9 cellular contexts compared by ENCODE assay signal in genomic region chr11:64859542-64860414, GRCh38. TPM values are rescaled to one million over a fixed set of nuclear protein-coding genes. Genes with fewer than 3 reads are reported as not detected.
DNase-seq lines count a peak whose midpoint lies in the region; ATAC-seq and TF ChIP-seq lines count a peak whose summit lies in the region.
"Had no signal": no experiment of that assay in that cellular context is flagged by ENCODE, and none has a peak within 500 bp of the region (broad histone marks: within the 10 kb centered on the region; RNA-seq: fewer than 3 reads in every experiment).

No MANE protein-coding gene starts in this region.

- H3K4me3 ChIP-seq in OCI-LY1 (ENCODE audit: low read depth, low read length, poor library complexity, severe bottlenecking) (peak overlapping the region; percentile 24), colonic mucosa (no peak overlapping the region), stomach smooth muscle (ENCODE audit: low read length in 2 of 2) (no peak overlapping the region), Caco-2 (ENCODE audit: low read depth, low read length) (no peak overlapping the region)

- H3K9me3 Mint-ChIP-seq in Caco-2 (ENCODE audit: unreplicated experiment): no peaks in the 10 kb centered on the region

- intact Hi-C loops in colonic mucosa (cut with DNase I) (no loop called here), posterior vena cava (cut with DNase I) (no loop called here), Caco-2 (cut with micrococcal nuclease; ENCODE audit: unreplicated experiment) (no loop called here)

- H4K20me1 ChIP-seq in OCI-LY1 (ENCODE audit: insufficient read depth, low read length): no peaks in the 10 kb centered on the region

- H3K27me3 ChIP-seq in OCI-LY1 (ENCODE audit: insufficient read depth, low read length) (no peaks in the 10 kb centered on the region), colonic mucosa (no peaks in the 10 kb centered on the region), stomach smooth muscle (ENCODE audit: control insufficient read depth in 1 of 2, insufficient read depth in 2 of 2, low read length in 2 of 2) (no peaks in the 10 kb centered on the region), Caco-2 (replicated peaks; ENCODE audit: control insufficient read depth, insufficient read depth, low read length) (no peaks in the 10 kb centered on the region)

- H3K9me3 ChIP-seq in OCI-LY1 (ENCODE audit: low read length): no peaks in the 10 kb centered on the region
- no peaks in the 10 kb centered on the region for H3K9me3 ChIP-seq in colonic mucosa
- peaks cover 0 to 3% of the 10 kb centered on the region in 2 donors for H3K9me3 ChIP-seq in stomach smooth muscle (ENCODE audit: control insufficient read depth in 2 of 2, low read length in 2 of 2)
- no peaks in the 10 kb centered on the region for H3K9me3 ChIP-seq in Caco-2

- no peak overlapping the region for H2AFZ ChIP-seq in OCI-LY1 (ENCODE audit: low read length)

- CTCF ChIA-PET in Caco-2 (lab: Charles Lee): interaction anchor here (0.7 kb wide), 1 partner anchor 16 kb away, joined by 3 read pairs; no protein-coding TSS in a partner anchor

- H3K4me1 ChIP-seq in OCI-LY1 (ENCODE audit: insufficient read depth, low read length, severe bottlenecking): peaks cover 80% of the 10 kb centered on the region
- peaks cover 48% of the 10 kb centered on the region for H3K4me1 ChIP-seq in colonic mucosa
- peaks cover 73% of the 10 kb centered on the region for H3K4me1 ChIP-seq in stomach smooth muscle (ENCODE audit: control insufficient read depth, insufficient read depth, low read length)
- H3K4me1 ChIP-seq in Caco-2: peaks cover 57% of the 10 kb centered on the region

- peaks cover 10% of the 10 kb centered on the region; the same call in 1 of the 2 replicates for H3F3A ChIP-seq in OCI-LY1 (ENCODE audit: insufficient read depth, low read length)

- H3K27me3 Mint-ChIP-seq in Caco-2 (ENCODE audit: insufficient read depth, unreplicated experiment): no peaks in the 10 kb centered on the region

- TF ChIP-seq CTCF in OCI-LY1 (IDR thresholded peaks at IDR 0.05; ENCODE audit: low read length): no peak
- no peak for TF ChIP-seq CTCF in colonic mucosa (IDR thresholded peaks at IDR 0.05)
- no peak for TF ChIP-seq CTCF in Caco-2 (IDR thresholded peaks at IDR 0.05; ENCODE audit: insufficient read depth in 1 of 2, low read depth in 1 of 2, low read length in 1 of 2, severe bottlenecking in 1 of 2, unreplicated experiment in 1 of 2)

- H3K4me2 ChIP-seq in OCI-LY1 (ENCODE audit: low read length): peak overlapping the region; percentile 53

- H3K27ac ChIP-seq in OCI-LY1 (ENCODE audit: low read depth, low read length, poor library complexity, severe bottlenecking): peak overlapping the region; percentile 99
- H3K27ac ChIP-seq in colonic mucosa: peak overlapping the region; percentile 42
- peak overlapping the region; percentile 67 for H3K27ac ChIP-seq in stomach smooth muscle (ENCODE audit: low read length)

- peaks cover 64% of the 10 kb centered on the region for H3K36me3 Mint-ChIP-seq in Caco-2 (ENCODE audit: insufficient read depth, unreplicated experiment)

- ATAC-seq in GM18909 (IDR thresholded peaks at IDR 0.05; ENCODE audit: poor library complexity, unreplicated experiment): peak; percentile 73
- peak; percentile 71 for ATAC-seq in HG02798 (IDR thresholded peaks at IDR 0.05; ENCODE audit: poor library complexity, unreplicated experiment)
- ATAC-seq: left colon had no signal

- no peak overlapping the region for H3K27ac Mint-ChIP-seq in Caco-2 (ENCODE audit: unreplicated experiment)

- DNase-seq in colonic mucosa (no peak), posterior vena cava (ENCODE audit: low spot score) (no peak), glomerular visceral epithelial cell (ENCODE audit: extremely low spot score) (no peak), Caco-2 (no peak)

- peaks cover 38% of the 10 kb centered on the region; the same call in 1 of the 2 replicates for H3K36me3 ChIP-seq in OCI-LY1 (ENCODE audit: insufficient read depth, low read length)
- H3K36me3 ChIP-seq in colonic mucosa: peaks cover 6% of the 10 kb centered on the region
- peaks cover 14 to 16% of the 10 kb centered on the region in 2 donors for H3K36me3 ChIP-seq in stomach smooth muscle (ENCODE audit: control insufficient read depth in 2 of 2, insufficient read depth in 2 of 2, low read length in 2 of 2)
- H3K36me3 ChIP-seq in Caco-2 (ENCODE audit: control insufficient read depth, insufficient read depth, low read length): peaks cover 8% of the 10 kb centered on the region

- peak overlapping the region; percentile 59 for H3K9ac ChIP-seq in OCI-LY1 (ENCODE audit: low read length)
- peak overlapping the region in 1 of 2 donors; percentile 49 for H3K9ac ChIP-seq in colonic mucosa (ENCODE audit: low read depth in 2 of 2, low read length in 2 of 2)
- H3K9ac ChIP-seq in stomach smooth muscle (ENCODE audit: low read length in 2 of 2): peak overlapping the region; percentile 5 to 13

- H3K79me2 ChIP-seq in OCI-LY1 (ENCODE audit: insufficient read depth, low read length): peaks cover 8% of the 10 kb centered on the region; the same call in 1 of the 2 replicates

- H3K4me3 Mint-ChIP-seq in Caco-2 (ENCODE audit: unreplicated experiment): no peak overlapping the region

- peaks cover 14% of the 10 kb centered on the region for H3K4me1 Mint-ChIP-seq in Caco-2 (ENCODE audit: low read depth, unreplicated experiment)

- H3K9me2 ChIP-seq in OCI-LY1 (ENCODE audit: low read depth, low read length): no peaks in the 10 kb centered on the region

- no TSS peak for BruUV-seq in Caco-2 (replicated peaks; lab: Mats Ljungman, UMichigan)

- POLR2A ChIA-PET in Caco-2 (lab: Charles Lee): no interaction called here

RNA-seq across cellular contexts. Expression of gene CDC42BPG, which starts 15.3 kb away (rescaled TPM):
- total RNA-seq in colonic mucosa (10 to 100 TPM; 29.3 to 41.6 TPM), posterior vena cava (under 1 TPM; 0.37 to 0.38 TPM), Caco-2 (2022) (29.1 and 36.0 TPM in 2 replicates)

RNA-seq across cellular contexts. Expression of gene EHD1, which starts 18.6 kb away (rescaled TPM):
- total RNA-seq in colonic mucosa (10 to 100 TPM; 66.5 to 72.3 TPM), posterior vena cava (100 to 1,000 TPM; 135 to 164 TPM), Caco-2 (2022) (123 and 129 TPM in 2 replicates)

RNA-seq across cellular contexts. Expression of gene MEN1, which starts 49.4 kb away (rescaled TPM):
- total RNA-seq in colonic mucosa (10 to 100 TPM; 21.1 to 45.5 TPM), posterior vena cava (1 to 10 TPM; 9.2 to 9.4 TPM), Caco-2 (2022) (32.7 and 36.8 TPM in 2 replicates)

RNA-seq across cellular contexts. Expression of gene MAP4K2, which starts 56.8 kb away (rescaled TPM):
- 10 to 100 TPM in 1 of 2 donors, 1 to 10 TPM in 1; 9.2 to 13.3 TPM for total RNA-seq in colonic mucosa
- total RNA-seq in posterior vena cava: 10 to 100 TPM; 13.2 to 14.7 TPM
- 16.8 and 21.4 TPM in 2 replicates for total RNA-seq in Caco-2 (2022)

RNA-seq across cellular contexts. Expression of gene ATG2A, which starts 57.2 kb away (rescaled TPM):
- total RNA-seq in colonic mucosa (10 to 100 TPM; 30.6 to 32.8 TPM), posterior vena cava (10 to 100 TPM; 12.3 to 14.9 TPM), Caco-2 (2022) (27.9 and 31.1 TPM in 2 replicates)

Comparison
In these comparisons a context has a peak if more than half of its experiments do, and no peak if none do; other contexts are left out.
1. H3K27ac ChIP-seq: peak in every context shown above with its lines; median percentile 99 in OCI-LY1; 67 in stomach smooth muscle; 42 in colonic mucosa.
2. RNA of gene CDC42BPG, which starts 15.3 kb away (total RNA-seq): 29.3 to 41.6 TPM in colonic mucosa and 29.1 to 36.0 TPM in Caco-2; 0.37 to 0.38 TPM in posterior vena cava; every median in the first group is over 10 times any median in the second.